1 cellular context compared by ENCODE assay signal in genomic region chr5:33474931-33475499, GRCh38.
A peak's percentile ranks its signal among the peaks of the same experiment; 100 is the strongest.
TF ChIP-seq lines count a peak whose summit lies in the region.

No MANE protein-coding gene starts in this region.

TF ChIP-seq in K562, 482 proteins besides CTCF, POLR2A, EP300 and RAD21 (continued from another document and continues in another):
- TF ChIP-seq AFF1 (IDR thresholded peaks at IDR 0.05; ENCODE audit: low read depth in 1 of 2, partially characterized antibody in 2 of 2) (no peak), NR0B1 (IDR thresholded peaks at IDR 0.05; ENCODE audit: partially characterized antibody) (no peak), CREB5 (CRISPR knock-in tag; IDR thresholded peaks at IDR 0.05) (no peak), ZC3H11A (IDR thresholded peaks at IDR 0.05; ENCODE audit: low read depth, low read length) (no peak), XRCC3 (IDR thresholded peaks at IDR 0.05) (no peak), LCOR (CRISPR knock-in tag; IDR thresholded peaks at IDR 0.05) (no peak), FOXM1 (IDR thresholded peaks at IDR 0.05; ENCODE audit: low read depth) (peak; percentile 81), FOXM1 (CRISPR knock-in tag; IDR thresholded peaks at IDR 0.05; ENCODE audit: low read depth) (no peak), HCFC1 (IDR thresholded peaks at IDR 0.05; ENCODE audit: low read depth, low read length) (no peak), ETV6 (IDR thresholded peaks at IDR 0.05; ENCODE audit: borderline replicate concordance in 1 of 2, low read depth in 2 of 2, low read length in 1 of 2) (no peak), ETV6 (CRISPR knock-in tag; IDR thresholded peaks at IDR 0.05; ENCODE audit: borderline replicate concordance) (no peak), ZNF395 (CRISPR knock-in tag; IDR thresholded peaks at IDR 0.05) (no peak), MCM3 (IDR thresholded peaks at IDR 0.05) (no peak), HMG20B (CRISPR knock-in tag; IDR thresholded peaks at IDR 0.05) (no peak), GTF3C2 (IDR thresholded peaks at IDR 0.05; ENCODE audit: borderline replicate concordance, extremely low read depth, insufficient read length) (no peak), TAF7 (tag; IDR thresholded peaks at IDR 0.05) (no peak), BHLHE40 (IDR thresholded peaks at IDR 0.05; ENCODE audit: low read length) (no peak), ATF3 (IDR thresholded peaks at IDR 0.05) (no peak), ATF3 (CRISPR knock-in tag; conservative IDR thresholded peaks at IDR 0.05) (no peak), SMARCE1 (IDR thresholded peaks at IDR 0.05) (peak; percentile 69), HSF4 (CRISPR knock-in tag; IDR thresholded peaks at IDR 0.05; ENCODE audit: borderline replicate concordance) (no peak), ARID3B (CRISPR knock-in tag; IDR thresholded peaks at IDR 0.05; ENCODE audit: borderline replicate concordance) (no peak), NKRF (IDR thresholded peaks at IDR 0.05; ENCODE audit: borderline replicate concordance) (no peak), NFYB (IDR thresholded peaks at IDR 0.05; ENCODE audit: extremely low read depth, insufficient read length) (no peak), GABPB1 (CRISPR knock-in tag; IDR thresholded peaks at IDR 0.05) (no peak), NFATC3 (IDR thresholded peaks at IDR 0.05) (peak; percentile 78; the same call in 1 of the 2 replicates), TCF7 (IDR thresholded peaks at IDR 0.05; ENCODE audit: borderline replicate concordance) (no peak), ZNF707 (CRISPR knock-in tag; conservative IDR thresholded peaks at IDR 0.05) (no peak), OTX1 (CRISPR knock-in tag; IDR thresholded peaks at IDR 0.05) (no peak), ZBTB34 (CRISPR knock-in tag; IDR thresholded peaks at IDR 0.05) (no peak), ZBTB11 (CRISPR knock-in tag; IDR thresholded peaks at IDR 0.05) (peak in 1 of 3 experiments; percentile 54; a peak in 2 of 6 replicates), NCOA2 (IDR thresholded peaks at IDR 0.05; ENCODE audit: partially characterized antibody in 2 of 2) (no peak), IRF1 (CRISPR knock-in tag; IDR thresholded peaks at IDR 0.05; ENCODE audit: borderline replicate concordance) (no peak), MXI1 (IDR thresholded peaks at IDR 0.05; ENCODE audit: low read depth, low read length) (no peak), PTRF (tag; IDR thresholded peaks at IDR 0.05) (no peak), XRCC5 (IDR thresholded peaks at IDR 0.05; ENCODE audit: low read depth, low read length) (no peak)
